In the genomic region with DNA sequence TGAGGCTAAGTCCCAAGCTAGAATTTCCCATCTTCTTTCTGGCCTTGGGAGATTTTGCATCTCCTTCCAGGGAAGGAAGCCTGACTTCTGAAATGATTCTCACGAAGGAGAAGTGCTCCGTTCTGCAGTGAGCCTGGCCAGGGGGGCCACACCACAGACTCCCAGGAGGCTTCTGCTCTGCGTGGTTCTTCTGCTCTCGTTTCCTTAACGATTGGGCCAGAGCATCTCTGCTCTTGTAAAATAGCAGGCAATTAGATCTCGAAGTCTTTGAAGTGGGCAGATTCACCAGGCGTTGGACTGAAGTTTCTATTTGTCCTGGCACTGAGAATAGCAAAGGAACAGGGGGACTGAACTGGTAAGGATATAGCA, we compare ENCODE assay signal across 9 cellular contexts. TPM values are rescaled to one million over a fixed set of nuclear protein-coding genes. Genes with fewer than 3 reads are reported as not detected.
DNase-seq lines count a peak whose midpoint lies in the region; ATAC-seq, FAIRE-seq and TF ChIP-seq lines count a peak whose summit lies in the region.
"Had no signal": no experiment of that assay in that cellular context is flagged by ENCODE, and none has a peak within 500 bp of the region (broad histone marks: within the 10 kb centered on the region; RNA-seq: fewer than 3 reads in every experiment).

No MANE protein-coding gene starts in this region.

- no peak overlapping the region for H2AK5ac ChIP-seq in mesenchymal stem cell (ENCODE audit: low read length, severe bottlenecking)

- no peak for TF ChIP-seq CTCF in body of pancreas (IDR thresholded peaks at IDR 0.05)

- H3K18ac ChIP-seq in mesenchymal stem cell (ENCODE audit: low read depth in 1 of 2, low read length in 2 of 2) = no peak overlapping the region

- H3K4me3 ChIP-seq in mesenchymal stem cell (ENCODE audit: insufficient read depth in 1 of 2, low read depth in 1 of 2, low read length in 2 of 2) (peak overlapping the region in 1 of 2 experiments; percentile 77), body of pancreas (no peak overlapping the region)

- no peak overlapping the region for H2BK15ac ChIP-seq in mesenchymal stem cell (ENCODE audit: low read depth, poor library complexity, severe bottlenecking)

- no peak overlapping the region for H2AFZ ChIP-seq in mesenchymal stem cell (ENCODE audit: low read depth, low read length)

- peaks cover 12 to 15% of the 10 kb centered on the region in 2 experiments for H3K27me3 ChIP-seq in mesenchymal stem cell (ENCODE audit: control insufficient read depth in 1 of 2, insufficient read depth in 1 of 2, low read length in 2 of 2)
- no peaks in the 10 kb centered on the region for H3K27me3 ChIP-seq in body of pancreas

- H4K8ac ChIP-seq in mesenchymal stem cell (ENCODE audit: low read length) = no peak overlapping the region

- ATAC-seq in GM18858 (IDR thresholded peaks at IDR 0.05; ENCODE audit: unreplicated experiment) (peak; percentile 37), HG02588 (IDR thresholded peaks at IDR 0.05; ENCODE audit: unreplicated experiment) (peak; percentile 42), body of pancreas (no peak)

- H2BK12ac ChIP-seq in mesenchymal stem cell (ENCODE audit: low read length in 2 of 2) = no peak overlapping the region

- intact Hi-C loops in body of pancreas (cut with DNase I) = no loop called here

- 52% methylated on average over 7 of the region's 7 CpGs for WGBS in mesenchymal stem cell
- WGBS in body of pancreas, 2 donors = 45 to 60% methylated on average over 7 of the region's 7 CpGs

- TF ChIP-seq POLR2A in body of pancreas (IDR thresholded peaks at IDR 0.05) = no peak

- no peak overlapping the region for H2BK5ac ChIP-seq in mesenchymal stem cell (ENCODE audit: low read depth, low read length, poor library complexity, severe bottlenecking)

- H2BK120ac ChIP-seq in mesenchymal stem cell (ENCODE audit: low read depth, low read length) = no peak overlapping the region

- H3K4me1 ChIP-seq in mesenchymal stem cell (ENCODE audit: control insufficient read depth, insufficient read depth, low read depth, low read length) (no peaks in the 10 kb centered on the region), body of pancreas (no peaks in the 10 kb centered on the region)

- no peak for FAIRE-seq in urothelium cell line (lab: Jason Lieb, UNC)

- no peak overlapping the region for H4K91ac ChIP-seq in mesenchymal stem cell (ENCODE audit: low read length)

- H3K9me3 ChIP-seq in mesenchymal stem cell (ENCODE audit: control insufficient read depth, low read length) (peaks cover 17% of the 10 kb centered on the region), body of pancreas (no peaks in the 10 kb centered on the region)

- H3K36me3 ChIP-seq in mesenchymal stem cell (ENCODE audit: control insufficient read depth in 1 of 2, insufficient read depth in 2 of 2, low read depth in 1 of 2, low read length in 2 of 2) (no peaks in the 10 kb centered on the region), body of pancreas (replicated peaks in 1 of 2; ENCODE audit: insufficient read depth in 1 of 2, low read depth in 2 of 2) (no peaks in the 10 kb centered on the region)

- no peak overlapping the region for H3K4ac ChIP-seq in mesenchymal stem cell (ENCODE audit: low read depth in 1 of 2, low read length in 2 of 2)

- no peaks in the 10 kb centered on the region for H3K79me1 ChIP-seq in mesenchymal stem cell (replicated peaks; ENCODE audit: low read length, poor library complexity, severe bottlenecking)

- DNase-seq in SKM-1 (lab: John Stamatoyannopoulos, UW; ENCODE audit: unreplicated experiment) (peak; percentile 27), mesenchymal stem cell (no peak), urothelium cell line (ENCODE audit: low spot score) (no peak), body of pancreas (no peak), islet precursor cell (no peak), putamen (ENCODE audit: low spot score) (no peak)

- H3K27ac ChIP-seq in mesenchymal stem cell (ENCODE audit: low read length, poor library complexity, severe bottlenecking) (no peak overlapping the region), body of pancreas (no peak overlapping the region)
- H3K27ac ChIP-seq: KMS-11 had no signal

- no peak overlapping the region for H3K4me2 ChIP-seq in mesenchymal stem cell (ENCODE audit: low read length, poor library complexity, severe bottlenecking)
- H3K4me2 ChIP-seq: KMS-11 had no signal

- no peak overlapping the region for H3K14ac ChIP-seq in mesenchymal stem cell (ENCODE audit: low read length in 2 of 2)

- H3K23ac ChIP-seq in mesenchymal stem cell (ENCODE audit: low read length in 2 of 2) = no peak overlapping the region

- peak overlapping the region; percentile 62 for H3K9ac ChIP-seq in mesenchymal stem cell (ENCODE audit: low read length)
- H3K9ac ChIP-seq: KMS-11 had no signal

RNA-seq across cellular contexts. Expression of a gene that starts 6.7 kb away (rescaled TPM):
- not detected for polyA plus RNA-seq in mesenchymal stem cell (2013, experiment 1 of 2)
- 0.04 TPM for polyA plus RNA-seq in mesenchymal stem cell (2013, experiment 2 of 2)
- total RNA-seq in body of pancreas = not detected
